22 cellular contexts compared by ENCODE assay signal in the genomic region with DNA sequence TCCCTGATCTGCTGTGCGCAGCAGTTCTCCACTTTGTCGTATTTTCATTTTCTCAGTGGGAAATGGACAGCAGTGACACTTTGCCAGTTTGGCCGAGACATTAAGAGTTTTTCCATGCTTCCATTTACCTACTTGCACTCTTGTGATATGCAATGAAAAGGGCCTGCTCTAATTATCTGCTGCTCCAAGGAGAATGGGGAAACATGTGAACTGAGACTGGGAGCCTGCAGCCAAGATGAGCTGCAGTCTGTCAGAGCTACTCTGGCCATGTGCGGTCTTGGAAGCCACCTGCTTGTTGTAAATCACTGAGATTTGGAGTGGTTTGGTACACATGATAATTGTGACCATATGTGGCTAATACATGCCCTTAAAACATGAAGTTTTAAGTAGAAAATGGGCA.
DNase-seq lines count a peak whose midpoint lies in the region; ATAC-seq and TF ChIP-seq lines count a peak whose summit lies in the region.
"Had no signal": no experiment of that assay in that cellular context is flagged by ENCODE, and none has a peak within 500 bp of the region (broad histone marks: within the 10 kb centered on the region; RNA-seq: fewer than 3 reads in every experiment).

No MANE protein-coding gene starts in this region.

- H3K4me1 Mint-ChIP-seq in activated T-cell treated with anti-CD3 and anti-CD28 coated beads, Interleukin-2, amount 50 U/mL, for 4 hours (ENCODE audit: low read depth): no peaks in the 10 kb centered on the region
- H3K4me1 Mint-ChIP-seq: activated naive CD8-positive, alpha-beta T cell treated with anti-CD3 and anti-CD28 coated beads for 36 hours; CD4-positive, CD25-positive, alpha-beta regulatory T cell; stimulated activated naive CD8-positive, alpha-beta T cell treated with anti-CD3 and anti-CD28 coated beads, Interleukin-15, amount 100 ng/mL, for 72 hours had no signal

- no peaks in the 10 kb centered on the region for H3K27me3 Mint-ChIP-seq in activated T-cell treated with anti-CD3 and anti-CD28 coated beads, Interleukin-2, amount 50 U/mL, for 4 hours (ENCODE audit: low read depth)
- H3K27me3 Mint-ChIP-seq: activated naive CD8-positive, alpha-beta T cell treated with anti-CD3 and anti-CD28 coated beads for 36 hours; activated T-cell treated with anti-CD3 and anti-CD28 coated beads, Interleukin-2, amount 50 U/mL, for 24 hours; CD4-positive, CD25-positive, alpha-beta regulatory T cell; stimulated activated naive CD8-positive, alpha-beta T cell treated with anti-CD3 and anti-CD28 coated beads, Interleukin-15, amount 100 ng/mL, for 72 hours had no signal

- DNase-seq in COLO668 (lab: John Stamatoyannopoulos, UW; ENCODE audit: unreplicated experiment) (peak; percentile 23), NCI-H1417 treated with DMSO at 0.1 percent for 48 hours (lab: John Stamatoyannopoulos, UW) (peak; percentile 84), NCI-H345 (lab: John Stamatoyannopoulos, UW) (peak; percentile 61), SK-N-DZ (ENCODE audit: low spot score) (peak; percentile 95), erythroblast (lab: John Stamatoyannopoulos, UW) (no peak)
- no peak for DNase-seq in activated T-cell treated with anti-CD3 and anti-CD28 coated beads, Interleukin-2, amount 50 U/mL, for 4 hours
- no peak for DNase-seq in activated CD8-positive, alpha-beta memory T cell treated with anti-CD3 and anti-CD28 coated beads for 24 hours
- no peak for DNase-seq in stimulated activated naive CD4-positive, alpha-beta T cell (lab: John Stamatoyannopoulos, UW)
- DNase-seq: ACHN; activated CD4-positive, alpha-beta T cell treated with anti-CD3 and anti-CD28 coated beads, Interleukin-2, amount 50 U/mL, for 48 hours; activated naive CD8-positive, alpha-beta T cell treated with anti-CD3 and anti-CD28 coated beads for 36 hours; activated T-cell treated with anti-CD3 and anti-CD28 coated beads, Interleukin-2, amount 50 U/mL, for 24 hours; CD4-positive, CD25-positive, alpha-beta regulatory T cell; foreskin fibroblast; GM23248; kidney; mesenchymal stem cell; natural killer cell; posterior cingulate gyrus; stimulated activated CD4-positive, alpha-beta T cell treated with anti-CD3 and anti-CD28 coated beads, Interleukin-2, amount 100 ng/mL, for 24 hours; stimulated activated naive CD8-positive, alpha-beta T cell treated with anti-CD3 and anti-CD28 coated beads, Interleukin-15, amount 100 ng/mL, for 72 hours; upper lobe of left lung had no signal

- H3K4me3 Mint-ChIP-seq in activated T-cell treated with anti-CD3 and anti-CD28 coated beads, Interleukin-2, amount 50 U/mL, for 4 hours: no peak overlapping the region
- H3K4me3 Mint-ChIP-seq: activated naive CD8-positive, alpha-beta T cell treated with anti-CD3 and anti-CD28 coated beads for 36 hours; activated T-cell treated with anti-CD3 and anti-CD28 coated beads, Interleukin-2, amount 50 U/mL, for 24 hours; CD4-positive, CD25-positive, alpha-beta regulatory T cell; natural killer cell; stimulated activated naive CD8-positive, alpha-beta T cell treated with anti-CD3 and anti-CD28 coated beads, Interleukin-15, amount 100 ng/mL, for 72 hours had no signal

- H3K36me3 Mint-ChIP-seq in activated T-cell treated with anti-CD3 and anti-CD28 coated beads, Interleukin-2, amount 50 U/mL, for 4 hours (ENCODE audit: insufficient read depth): no peaks in the 10 kb centered on the region
- H3K36me3 Mint-ChIP-seq: activated naive CD8-positive, alpha-beta T cell treated with anti-CD3 and anti-CD28 coated beads for 36 hours; CD4-positive, CD25-positive, alpha-beta regulatory T cell; natural killer cell had no signal

- peaks cover 4% of the 10 kb centered on the region for H3K9me3 Mint-ChIP-seq in activated T-cell treated with anti-CD3 and anti-CD28 coated beads, Interleukin-2, amount 50 U/mL, for 4 hours
- H3K9me3 Mint-ChIP-seq: activated T-cell treated with anti-CD3 and anti-CD28 coated beads, Interleukin-2, amount 50 U/mL, for 24 hours; natural killer cell; stimulated activated naive CD8-positive, alpha-beta T cell treated with anti-CD3 and anti-CD28 coated beads, Interleukin-15, amount 100 ng/mL, for 72 hours had no signal

- no peak for ATAC-seq in activated T-cell treated with anti-CD3 and anti-CD28 coated beads, Interleukin-2, amount 50 U/mL, for 4 hours
- ATAC-seq: natural killer cell; stimulated activated naive CD8-positive, alpha-beta T cell treated with anti-CD3 and anti-CD28 coated beads, Interleukin-15, amount 100 ng/mL, for 72 hours had no signal

- TF ChIP-seq POLR2A in erythroblast (IDR thresholded peaks at IDR 0.05; ENCODE audit: low read length): no peak

Comparison
In these comparisons a context has a peak if more than half of its experiments do, and no peak if none do; other contexts are left out.
1. DNase-seq: peak in COLO668 (single experiment), NCI-H1417 treated with DMSO at 0.1 percent for 48 hours (single experiment), NCI-H345 (single experiment) and SK-N-DZ (single experiment); none in activated T-cell treated with anti-CD3 and anti-CD28 coated beads, Interleukin-2, amount 50 U/mL, for 4 hours (single experiment), erythroblast (0 of 2), activated CD8-positive, alpha-beta memory T cell treated with anti-CD3 and anti-CD28 coated beads for 24 hours (single experiment) and stimulated activated naive CD4-positive, alpha-beta T cell (0 of 6).